15 cellular contexts compared by ENCODE assay signal in genomic region chr12:1913377-1914115, GRCh38. TPM values are rescaled to one million over a fixed set of nuclear protein-coding genes. Genes with fewer than 3 reads are reported as not detected.
DNase-seq lines count a peak whose midpoint lies in the region; ATAC-seq and TF ChIP-seq lines count a peak whose summit lies in the region.
"Had no signal": no experiment of that assay in that cellular context is flagged by ENCODE, and none has a peak within 500 bp of the region (broad histone marks: within the 10 kb centered on the region; RNA-seq: fewer than 3 reads in every experiment).

No MANE protein-coding gene starts in this region.

- no peak overlapping the region for H3K9ac ChIP-seq in H9 (ENCODE audit: extremely low read depth, insufficient read length, low read length)
- H3K9ac ChIP-seq: parathyroid adenoma had no signal

- no peaks in the 10 kb centered on the region for H3K79me2 ChIP-seq in H9 (ENCODE audit: insufficient read depth, low read length)
- H3K79me2 ChIP-seq: parathyroid adenoma had no signal

- H2BK15ac ChIP-seq in H9 (ENCODE audit: low read depth, low read length) = no peak overlapping the region

- no peak overlapping the region for H2BK12ac ChIP-seq in H9 (ENCODE audit: insufficient read length, low read depth, low read length)

- no peak overlapping the region for H3K4me3 Mint-ChIP-seq in H9
- H3K4me3 Mint-ChIP-seq: activated T-cell treated with anti-CD3 and anti-CD28 coated beads, Interleukin-2, amount 50 U/mL, for 4 hours had no signal

- no peaks in the 10 kb centered on the region for H4K20me1 ChIP-seq in H9 (ENCODE audit: control insufficient read depth, insufficient read depth, insufficient read length)

- H4K8ac ChIP-seq in H9 (replicated peaks; ENCODE audit: insufficient read length, low read depth, low read length) = no peak overlapping the region

- no peak overlapping the region for H3K56ac ChIP-seq in H9 (ENCODE audit: insufficient read length, low read depth, low read length)

- no peak overlapping the region for H3K27ac ChIP-seq in H9 (ENCODE audit: insufficient read length, low read depth, low read length)
- H3K27ac ChIP-seq: parathyroid adenoma had no signal

- no peak for TF ChIP-seq CTCF in H9 (conservative IDR thresholded peaks at IDR 0.05)

- H3K4me1 ChIP-seq in H9 (ENCODE audit: insufficient read depth, low read length) = no peaks in the 10 kb centered on the region
- H3K4me1 ChIP-seq: parathyroid adenoma had no signal

- no peaks in the 10 kb centered on the region for H3K27me3 ChIP-seq in H9 (ENCODE audit: insufficient read depth, low read length)
- H3K27me3 ChIP-seq: MG63 had no signal

- H2BK5ac ChIP-seq in H9 (ENCODE audit: insufficient read length, low read length) = no peak overlapping the region

- H2AK5ac ChIP-seq in H9 (ENCODE audit: insufficient read length, low read length) = no peak overlapping the region

- no peak for ATAC-seq in HG03108 (IDR thresholded peaks at IDR 0.05; ENCODE audit: unreplicated experiment)
- ATAC-seq: activated T-cell treated with anti-CD3 and anti-CD28 coated beads, Interleukin-2, amount 50 U/mL, for 4 hours had no signal

- WGBS in H9 (ENCODE audit: extremely low coverage, insufficient read length, low lambda C conversion rate) = no CpG with 5 or more reads among the region's 12 CpGs

- in situ Hi-C loops in G401 (cut with HindIII; ENCODE audit: low sequenced_read_pairs) = no loop called here

- no peaks in the 10 kb centered on the region for H3K79me1 ChIP-seq in H9 (ENCODE audit: insufficient read depth, low read depth, low read length, poor library complexity, severe bottlenecking)

- no peak overlapping the region for H2BK20ac ChIP-seq in H9 (ENCODE audit: low read depth, low read length, poor library complexity, severe bottlenecking)

- no peak overlapping the region for H4K91ac ChIP-seq in H9 (ENCODE audit: insufficient read length, low read depth, low read length)

- H3T11ph ChIP-seq in H9 (ENCODE audit: low read length) = no peak overlapping the region

- no peaks in the 10 kb centered on the region for H3K9me3 ChIP-seq in H9 (ENCODE audit: control insufficient read depth, low read depth, low read length)
- H3K9me3 ChIP-seq: MG63 had no signal

- H4K5ac ChIP-seq in H9 (ENCODE audit: insufficient read length, low read depth, low read length) = no peak overlapping the region

- H2AFZ ChIP-seq in H9 (ENCODE audit: low read length) = no peak overlapping the region
- H2AFZ ChIP-seq: parathyroid adenoma had no signal

- H3K4ac ChIP-seq in H9 (ENCODE audit: low read depth, low read length) = no peak overlapping the region

- H3K27ac Mint-ChIP-seq in H9 = peak overlapping the region in 1 of 3 experiments; percentile 5; a peak in 1 of 7 replicates

- no peaks in the 10 kb centered on the region; the same call in 1 of the 2 replicates for H3K27me3 Mint-ChIP-seq in H9 (ENCODE audit: low read depth)

- no peaks in the 10 kb centered on the region for H3K9me3 Mint-ChIP-seq in H9
- H3K9me3 Mint-ChIP-seq: activated T-cell treated with anti-CD3 and anti-CD28 coated beads, Interleukin-2, amount 50 U/mL, for 4 hours had no signal

- H2BK120ac ChIP-seq in H9 (ENCODE audit: low read depth, low read length, poor library complexity, severe bottlenecking) = no peak overlapping the region

- peaks cover 14 to 38% of the 10 kb centered on the region in 2 experiments for H3K4me1 Mint-ChIP-seq in H9

- no peak overlapping the region for H3K23ac ChIP-seq in H9 (ENCODE audit: insufficient read length, low read depth, low read length)

- H3K23me2 ChIP-seq in H9 (ENCODE audit: insufficient read length, low read depth, low read length, poor library complexity, severe bottlenecking) = no peaks in the 10 kb centered on the region

- no peak overlapping the region for H3K4me2 ChIP-seq in H9 (ENCODE audit: insufficient read depth, insufficient read length, low read length)

- DNase-seq in activated CD4-positive, CD25-positive, alpha-beta regulatory T cell treated with anti-CD3 and anti-CD28 coated beads, Interleukin-2, amount 50 U/mL, for 72 hours = peak; percentile 17
- DNase-seq in activated CD4-positive, CD25-positive, alpha-beta regulatory T cell (lab: John Stamatoyannopoulos, UW) = no peak
- DNase-seq in H9 (peak; percentile 37), germinal center (ENCODE audit: low spot score) (peak; percentile 1), NOMO-1 treated with dmso at 0.1 percent for 144 hours (lab: John Stamatoyannopoulos, UW; ENCODE audit: unreplicated experiment) (no peak), G401 (ENCODE audit: low spot score) (no peak)
- DNase-seq in stimulated activated CD8-positive, alpha-beta memory T cell treated with anti-CD3 and anti-CD28 coated beads, Interleukin-4, amount 100 ng/mL, for 48 hours = peak; percentile 18
- DNase-seq: activated T-cell treated with anti-CD3 and anti-CD28 coated beads, Interleukin-2, amount 50 U/mL, for 4 hours; GDM1; kidney glomerular epithelial cell; MG63; NCI-H2081 had no signal

- H3K18ac ChIP-seq in H9 (ENCODE audit: insufficient read length, low read depth, low read length) = no peak overlapping the region

- H3K36me3 Mint-ChIP-seq in H9 (ENCODE audit: insufficient read depth in 1 of 3, low read depth in 3 of 3) = peaks cover 0 to 6% (median 0%) of the 10 kb centered on the region in 3 experiments; a peak in 1 of 7 replicates

- H3K14ac ChIP-seq in H9 (ENCODE audit: insufficient read depth, low read length) = no peak overlapping the region; the same call in 1 of the 2 replicates

RNA-seq across cellular contexts. Expression of gene CACNA2D4, which starts 4.9 kb away (rescaled TPM):
- total RNA-seq in H9 (2021) = 0.61 and 0.79 TPM in 2 replicates
- total RNA-seq in G401 (2014; rRNA removed; shearing (Covaris generic)) = 4.4 TPM in 1 of 2 replicates, not detected in the other
- total RNA-seq: A172 had no signal

Comparison
In these comparisons a context has a peak if more than half of its experiments do, and no peak if none do; other contexts are left out.
1. DNase-seq: peak in activated CD4-positive, CD25-positive, alpha-beta regulatory T cell treated with anti-CD3 and anti-CD28 coated beads, Interleukin-2, amount 50 U/mL, for 72 hours (single experiment), H9 (single experiment), germinal center (single experiment) and stimulated activated CD8-positive, alpha-beta memory T cell treated with anti-CD3 and anti-CD28 coated beads, Interleukin-4, amount 100 ng/mL, for 48 hours (single experiment); none in activated CD4-positive, CD25-positive, alpha-beta regulatory T cell (0 of 4), NOMO-1 treated with dmso at 0.1 percent for 144 hours (single experiment) and G401 (single experiment).